Comparison of ENCODE assay signal across 14 cellular contexts in the genomic region with DNA sequence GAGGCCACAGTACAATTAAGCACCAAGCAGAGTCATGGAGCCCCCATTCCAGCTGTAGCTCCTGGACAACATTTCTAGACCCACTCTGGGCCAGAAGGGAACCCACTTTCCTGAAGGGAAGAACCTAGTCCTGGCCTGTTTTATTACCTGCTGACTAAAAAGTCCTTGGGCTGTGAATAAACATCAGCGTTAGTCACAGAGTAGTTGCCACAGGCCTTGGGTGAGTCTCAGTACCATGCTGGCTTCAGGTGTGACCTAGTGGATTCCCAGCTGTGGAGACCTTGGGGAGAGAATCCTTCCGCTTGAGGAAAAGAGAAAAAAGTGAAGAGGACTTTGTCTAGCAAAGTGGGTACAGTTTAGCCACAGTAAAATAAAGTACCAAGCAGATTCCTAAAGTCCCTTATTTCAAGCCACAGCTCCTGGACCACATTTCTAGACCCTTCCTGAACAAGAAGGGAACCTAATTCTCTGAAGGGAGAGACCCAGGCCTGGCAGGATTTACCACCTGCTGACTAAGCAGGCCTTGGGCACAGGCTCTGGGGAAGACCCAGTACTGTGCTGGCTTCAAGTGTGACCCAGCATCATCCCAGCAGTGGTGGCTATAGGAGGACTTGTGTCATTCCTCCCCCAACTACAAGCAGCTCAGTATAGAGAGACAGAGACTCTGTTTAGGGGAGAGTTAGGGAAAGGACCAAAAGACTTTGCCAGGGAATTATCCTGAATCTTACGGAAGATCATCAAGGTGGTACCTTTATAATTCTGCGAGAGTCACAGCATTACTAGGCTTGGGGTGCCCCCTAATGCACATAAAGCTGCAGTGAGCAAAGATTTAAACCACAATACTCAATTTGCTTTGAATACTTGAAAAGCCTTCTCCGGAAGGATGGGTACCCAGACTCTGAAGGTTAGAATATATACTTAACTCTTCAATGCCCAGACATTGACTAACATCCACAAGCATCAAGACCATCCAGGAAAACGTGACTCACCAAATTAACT.
DNase-seq lines count a peak whose midpoint lies in the region; ATAC-seq, FAIRE-seq and TF ChIP-seq lines count a peak whose summit lies in the region.
"Had no signal": no experiment of that assay in that cellular context is flagged by ENCODE, and none has a peak within 500 bp of the region (broad histone marks: within the 10 kb centered on the region; RNA-seq: fewer than 3 reads in every experiment).

No MANE protein-coding gene starts in this region.

- H3K27ac Mint-ChIP-seq in activated naive CD4-positive, alpha-beta T cell treated with anti-CD3 and anti-CD28 coated beads, Interleukin-2, amount 50 U/mL, for 72 hours = no peak overlapping the region
- H3K27ac Mint-ChIP-seq in activated CD8-positive, alpha-beta T cell treated with anti-CD3 and anti-CD28 coated beads for 36 hours = no peak overlapping the region
- H3K27ac Mint-ChIP-seq in stimulated activated effector memory CD8-positive, alpha-beta T cell treated with anti-CD3 and anti-CD28 coated beads, Interleukin-12 subunit alpha, Interleukin-12 subunit beta, amount 100 ng/mL, for 72 hours = no peak overlapping the region

- POLR2A ChIA-PET in activated CD8-positive, alpha-beta T cell treated with anti-CD3 and anti-CD28 coated beads for 36 hours (lab: Charles Lee) = no interaction called here

- no peaks in the 10 kb centered on the region for H3K9me3 Mint-ChIP-seq in activated naive CD4-positive, alpha-beta T cell treated with anti-CD3 and anti-CD28 coated beads, Interleukin-2, amount 50 U/mL, for 72 hours
- no peaks in the 10 kb centered on the region for H3K9me3 Mint-ChIP-seq in activated CD8-positive, alpha-beta T cell treated with anti-CD3 and anti-CD28 coated beads for 36 hours
- no peaks in the 10 kb centered on the region for H3K9me3 Mint-ChIP-seq in stimulated activated effector memory CD8-positive, alpha-beta T cell treated with anti-CD3 and anti-CD28 coated beads, Interleukin-12 subunit alpha, Interleukin-12 subunit beta, amount 100 ng/mL, for 72 hours

- FAIRE-seq in GM19239 (lab: Jason Lieb, UNC) = no peak

- H3K4me3 Mint-ChIP-seq in activated CD8-positive, alpha-beta T cell treated with anti-CD3 and anti-CD28 coated beads for 36 hours = no peak overlapping the region
- H3K4me3 Mint-ChIP-seq in stimulated activated effector memory CD8-positive, alpha-beta T cell treated with anti-CD3 and anti-CD28 coated beads, Interleukin-12 subunit alpha, Interleukin-12 subunit beta, amount 100 ng/mL, for 72 hours = no peak overlapping the region

- in situ Hi-C loops in KBM-7 (cut with MboI; ENCODE audit: low pct_unique_long_range_greater_than_20kb, low sequenced_read_pairs) = no loop called here

- H3K36me3 Mint-ChIP-seq in activated naive CD4-positive, alpha-beta T cell treated with anti-CD3 and anti-CD28 coated beads, Interleukin-2, amount 50 U/mL, for 72 hours = no peaks in the 10 kb centered on the region
- no peaks in the 10 kb centered on the region for H3K36me3 Mint-ChIP-seq in activated CD8-positive, alpha-beta T cell treated with anti-CD3 and anti-CD28 coated beads for 36 hours (ENCODE audit: low read depth)
- H3K36me3 Mint-ChIP-seq in stimulated activated effector memory CD8-positive, alpha-beta T cell treated with anti-CD3 and anti-CD28 coated beads, Interleukin-12 subunit alpha, Interleukin-12 subunit beta, amount 100 ng/mL, for 72 hours = no peaks in the 10 kb centered on the region

- intact Hi-C loops in activated CD8-positive, alpha-beta T cell treated with anti-CD3 and anti-CD28 coated beads for 36 hours (cut with micrococcal nuclease) = no loop called here

- CTCF ChIA-PET in activated CD8-positive, alpha-beta T cell treated with anti-CD3 and anti-CD28 coated beads for 36 hours (lab: Charles Lee) = interaction anchor here (0.8 to 2.2 kb wide), 5 partner anchors 8 to 1189 kb away, joined by 3 to 7 read pairs (median 3); no protein-coding TSS in a partner anchor

- peaks cover 1% of the 10 kb centered on the region for H3K27me3 Mint-ChIP-seq in activated CD8-positive, alpha-beta T cell treated with anti-CD3 and anti-CD28 coated beads for 36 hours

- ATAC-seq in activated naive CD4-positive, alpha-beta T cell treated with anti-CD3 and anti-CD28 coated beads, Interleukin-2, amount 50 U/mL, for 72 hours = peak; percentile 53 to 92
- peak; percentile 77 for ATAC-seq in activated CD8-positive, alpha-beta T cell treated with anti-CD3 and anti-CD28 coated beads for 36 hours
- ATAC-seq in stimulated activated effector memory CD8-positive, alpha-beta T cell treated with anti-CD3 and anti-CD28 coated beads, Interleukin-12 subunit alpha, Interleukin-12 subunit beta, amount 100 ng/mL, for 72 hours = peak; percentile 59
- no peak for ATAC-seq in HG03354 (IDR thresholded peaks at IDR 0.05; ENCODE audit: poor library complexity, severe bottlenecking, unreplicated experiment)
- ATAC-seq: esophagus mucosa, left lobe of liver had no signal

- TF ChIP-seq CTCF in activated CD8-positive, alpha-beta T cell treated with anti-CD3 and anti-CD28 coated beads for 36 hours (IDR thresholded peaks at IDR 0.05) = no peak

- peaks cover 2% of the 10 kb centered on the region for H3K4me1 Mint-ChIP-seq in activated CD8-positive, alpha-beta T cell treated with anti-CD3 and anti-CD28 coated beads for 36 hours (ENCODE audit: low read depth)
- no peaks in the 10 kb centered on the region for H3K4me1 Mint-ChIP-seq in stimulated activated effector memory CD8-positive, alpha-beta T cell treated with anti-CD3 and anti-CD28 coated beads, Interleukin-12 subunit alpha, Interleukin-12 subunit beta, amount 100 ng/mL, for 72 hours

- peak in 1 of 2 donors; percentile 7 for DNase-seq in activated naive CD4-positive, alpha-beta T cell treated with anti-CD3 and anti-CD28 coated beads, Interleukin-2, amount 50 U/mL, for 72 hours (ENCODE audit: low spot score in 2 of 2)
- no peak for DNase-seq in activated naive CD4-positive, alpha-beta T cell (lab: John Stamatoyannopoulos, UW)
- DNase-seq in KBM-7 (peak; percentile 8), NOMO-1 (lab: John Stamatoyannopoulos, UW; ENCODE audit: unreplicated experiment in 2 of 2) (no peak), GM19239 (ENCODE audit: insufficient read length, low spot score) (no peak)
- DNase-seq in activated CD8-positive, alpha-beta T cell treated with anti-CD3 and anti-CD28 coated beads for 36 hours = peak; percentile 49
- no peak for DNase-seq in stimulated activated effector memory CD8-positive, alpha-beta T cell treated with anti-CD3 and anti-CD28 coated beads, Interleukin-12 subunit alpha, Interleukin-12 subunit beta, amount 100 ng/mL, for 72 hours (ENCODE audit: low spot score in 2 of 2)
- DNase-seq: cortex of kidney; DMS153; NCI-H2081 treated with DMSO at 0.1 percent for 48 hours; stimulated activated CD4-positive, alpha-beta T cell treated with anti-CD3 and anti-CD28 coated beads, Interleukin-12 subunit alpha, Interleukin-12 subunit beta, amount 100 ng/mL, for 4 hours had no signal

Comparison
In these comparisons a context has a peak if more than half of its experiments do, and no peak if none do; other contexts are left out.
1. DNase-seq: peak in KBM-7 (single experiment) and activated CD8-positive, alpha-beta T cell treated with anti-CD3 and anti-CD28 coated beads for 36 hours (single experiment); none in activated naive CD4-positive, alpha-beta T cell (0 of 4), stimulated activated effector memory CD8-positive, alpha-beta T cell treated with anti-CD3 and anti-CD28 coated beads, Interleukin-12 subunit alpha, Interleukin-12 subunit beta, amount 100 ng/mL, for 72 hours (0 of 2), NOMO-1 (0 of 2) and GM19239 (single experiment).